9 cellular contexts compared by ENCODE assay signal in the genomic region with DNA sequence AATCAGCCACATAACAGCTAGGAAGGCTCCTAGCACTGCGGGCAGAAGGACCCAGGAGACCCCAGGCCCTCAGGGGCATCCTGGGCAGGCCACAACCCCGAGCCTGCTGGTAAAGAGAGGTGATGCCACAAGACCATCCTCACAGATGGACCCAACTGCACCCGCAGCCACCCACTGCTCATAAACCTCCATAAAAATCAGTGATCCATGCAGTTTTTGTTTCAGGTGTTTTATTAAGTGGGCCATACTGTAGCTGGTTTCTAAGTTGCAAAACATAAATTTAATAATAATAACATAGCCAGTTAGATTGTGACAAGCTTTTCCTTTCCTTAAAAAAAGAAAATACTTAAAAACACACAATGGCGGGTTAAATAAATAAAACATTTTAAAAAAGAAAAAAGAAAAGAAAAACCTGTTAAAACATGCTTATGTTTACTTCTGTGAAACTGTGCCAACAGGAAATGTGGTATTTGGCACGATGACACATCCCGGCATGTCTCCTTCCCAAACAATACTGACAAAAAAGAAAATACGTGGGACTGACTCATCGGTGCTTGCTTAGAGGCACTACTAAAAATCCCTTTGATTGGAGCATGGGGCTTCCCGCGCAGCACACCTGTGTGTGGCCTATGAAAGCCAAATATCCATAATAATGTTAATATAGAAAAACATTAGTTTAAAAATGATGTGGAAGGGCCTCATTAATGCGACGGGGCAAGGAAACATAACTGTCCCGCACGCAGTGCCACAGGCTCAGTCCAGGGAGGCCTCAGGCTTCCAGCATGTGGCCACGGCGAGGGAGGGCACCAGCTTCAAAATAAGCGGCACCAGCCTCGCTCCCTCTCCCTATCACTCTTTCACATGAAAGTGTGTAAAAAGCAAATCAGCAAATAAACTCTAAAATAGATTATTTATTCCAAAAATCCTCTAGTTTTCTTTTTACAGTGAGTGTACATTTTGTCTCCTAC. TPM values are rescaled to one million over a fixed set of nuclear protein-coding genes. Genes with fewer than 3 reads are reported as not detected.
DNase-seq lines count a peak whose midpoint lies in the region; ATAC-seq and TF ChIP-seq lines count a peak whose summit lies in the region.
"Had no signal": no experiment of that assay in that cellular context is flagged by ENCODE, and none has a peak within 500 bp of the region (broad histone marks: within the 10 kb centered on the region; RNA-seq: fewer than 3 reads in every experiment).

No MANE protein-coding gene starts in this region.

- no peak overlapping the region for H2BK12ac ChIP-seq in trophoblast cell (ENCODE audit: low read length)

- no peak overlapping the region for H2AFZ ChIP-seq in trophoblast cell (ENCODE audit: insufficient read depth, low read length, poor library complexity)

- H3K14ac ChIP-seq in trophoblast cell (ENCODE audit: low read length), result no peak overlapping the region

- H3K9me3 Mint-ChIP-seq in HFFc6, result no peaks in the 10 kb centered on the region

- no peaks in the 10 kb centered on the region for H3K79me2 ChIP-seq in trophoblast cell (ENCODE audit: control insufficient read depth, insufficient read depth, low read length, poor library complexity)

- H3K4ac ChIP-seq in trophoblast cell (ENCODE audit: low read depth, low read length), result no peak overlapping the region

- H3K4me1 Mint-ChIP-seq in HFFc6 (ENCODE audit: low read depth), result peaks cover 41% of the 10 kb centered on the region

- H3K4me1 ChIP-seq in RWPE2 (ENCODE audit: insufficient read depth, poor library complexity, severe bottlenecking) (peaks cover 23% of the 10 kb centered on the region), trophoblast cell (ENCODE audit: control insufficient read depth in 1 of 2, insufficient read depth in 2 of 2, low read length in 2 of 2) (no peaks in the 10 kb centered on the region)
- H3K4me1 ChIP-seq in effector memory CD4-positive, alpha-beta T cell (ENCODE audit: control insufficient read depth, insufficient read depth, low read length, poor library complexity, severe bottlenecking), result peaks cover 11% of the 10 kb centered on the region

- H3K4me3 Mint-ChIP-seq in HFFc6, result no peak overlapping the region

- H4K8ac ChIP-seq in trophoblast cell (ENCODE audit: low read depth, low read length), result no peak overlapping the region

- H3K27me3 ChIP-seq in RWPE2 (ENCODE audit: insufficient read depth, poor library complexity, severe bottlenecking), result no peaks in the 10 kb centered on the region
- no peaks in the 10 kb centered on the region for H3K27me3 ChIP-seq in effector memory CD4-positive, alpha-beta T cell (replicated peaks; ENCODE audit: control insufficient read depth, insufficient read depth, low read length, poor library complexity, severe bottlenecking)
- H3K27me3 ChIP-seq in trophoblast cell (ENCODE audit: insufficient read depth, low read length), result no peaks in the 10 kb centered on the region

- no peak overlapping the region for H2BK120ac ChIP-seq in trophoblast cell (ENCODE audit: insufficient read depth, low read length, poor library complexity)

- no peak overlapping the region for H3K18ac ChIP-seq in trophoblast cell (ENCODE audit: low read length)

- DNase-seq in HFFc6 (peak; percentile 88), RWPE2 (ENCODE audit: low spot score) (peak; percentile 77), trophoblast cell (peak; percentile 62 to 75)
- peak in 1 of 3 donors; percentile 7 for DNase-seq in effector memory CD4-positive, alpha-beta T cell

- H3K36me3 ChIP-seq in RWPE2 (ENCODE audit: low read depth) (peaks cover 47% of the 10 kb centered on the region), trophoblast cell (ENCODE audit: control insufficient read depth in 1 of 2, insufficient read depth in 2 of 2, low read length in 2 of 2) (peaks cover 42 to 57% of the 10 kb centered on the region in 2 experiments)
- H3K36me3 ChIP-seq in effector memory CD4-positive, alpha-beta T cell (ENCODE audit: control insufficient read depth, insufficient read depth, low read length), result peaks cover 38% of the 10 kb centered on the region

- peaks cover 62% of the 10 kb centered on the region for H3K36me3 Mint-ChIP-seq in HFFc6 (ENCODE audit: low read depth)

- no peaks in the 10 kb centered on the region for H3K79me1 ChIP-seq in trophoblast cell (ENCODE audit: low read length)

- peak overlapping the region; percentile 72 for H3K27ac Mint-ChIP-seq in HFFc6

- no peak overlapping the region for H3K23ac ChIP-seq in trophoblast cell (ENCODE audit: low read length)

- no peak overlapping the region for H2AK5ac ChIP-seq in trophoblast cell (ENCODE audit: low read length)

- no peak overlapping the region for H4K91ac ChIP-seq in trophoblast cell (ENCODE audit: low read depth, low read length)

- H4K12ac ChIP-seq in trophoblast cell (ENCODE audit: low read depth, low read length), result no peak overlapping the region

- no peak overlapping the region for H3K9ac ChIP-seq in trophoblast cell (ENCODE audit: low read length)

- H2BK5ac ChIP-seq in trophoblast cell (ENCODE audit: low read depth, low read length, poor library complexity), result no peak overlapping the region

- peak; percentile 94 for ATAC-seq in RWPE2 (ENCODE audit: low read depth)
- ATAC-seq in HG03196 (IDR thresholded peaks at IDR 0.05; ENCODE audit: unreplicated experiment), result no peak
- ATAC-seq in HG03432 (IDR thresholded peaks at IDR 0.05; ENCODE audit: unreplicated experiment), result no peak
- ATAC-seq in HG02623 (IDR thresholded peaks at IDR 0.05; ENCODE audit: unreplicated experiment), result no peak

- no CpG with 5 or more reads among the region's 18 CpGs for WGBS in trophoblast cell (ENCODE audit: extremely low coverage, insufficient coverage, insufficient read length)

- H3K4me3 ChIP-seq in RWPE2 (ENCODE audit: severe bottlenecking) (no peak overlapping the region), trophoblast cell (ENCODE audit: low read depth, low read length) (no peak overlapping the region)
- H3K4me3 ChIP-seq in effector memory CD4-positive, alpha-beta T cell (ENCODE audit: insufficient read depth, low read depth, low read length, poor library complexity, severe bottlenecking), result no peak overlapping the region

- H3K4me2 ChIP-seq in trophoblast cell (ENCODE audit: low read length), result no peak overlapping the region

- TF ChIP-seq CTCF in 22Rv1 (IDR thresholded peaks at IDR 0.05) (no peak), HFFc6 (IDR thresholded peaks at IDR 0.05) (no peak), RWPE2 (IDR thresholded peaks at IDR 0.05; ENCODE audit: poor library complexity, severe bottlenecking) (no peak)

- peak overlapping the region; percentile 89 for H3K27ac ChIP-seq in 22Rv1
- H3K27ac ChIP-seq in RWPE2 (ENCODE audit: poor library complexity, severe bottlenecking), result peak overlapping the region; percentile 55
- H3K27ac ChIP-seq in effector memory CD4-positive, alpha-beta T cell (ENCODE audit: insufficient read depth, low read length, poor library complexity, severe bottlenecking), result peak overlapping the region; percentile 50
- H3K27ac ChIP-seq in trophoblast cell (ENCODE audit: low read depth, low read length), result no peak overlapping the region

- peaks cover 5% of the 10 kb centered on the region; the same call in 1 of the 2 replicates for H3K27me3 Mint-ChIP-seq in HFFc6 (ENCODE audit: insufficient read depth)

- no peaks in the 10 kb centered on the region for H3K9me3 ChIP-seq in RWPE2 (ENCODE audit: severe bottlenecking)
- H3K9me3 ChIP-seq in effector memory CD4-positive, alpha-beta T cell (ENCODE audit: control insufficient read depth, low read length), result no peaks in the 10 kb centered on the region
- H3K9me3 ChIP-seq in trophoblast cell (ENCODE audit: insufficient read depth, low read depth, low read length), result no peaks in the 10 kb centered on the region

RNA-seq across cellular contexts. Expression of gene SCUBE2, which starts 47.5 kb away (rescaled TPM):
- 1 to 10 TPM in 1 of 6 experiments, under 1 TPM in 5; 0.31 to 1.1 (median 0.80) TPM for total RNA-seq in HFFc6 (2021; fragmentation: NEBNext Ultra II Directional; extraction: Animal tissue kit (Norgen Biotek cat#: 25700))
- 0.31 and 0.33 TPM in 2 replicates for polyA plus RNA-seq in trophoblast cell (2013)
- total RNA-seq: activated CD8-positive, alpha-beta memory T cell treated with anti-CD3 and anti-CD28 coated beads for 36 hours had no signal
